ENCODE assay signal across 9 cellular contexts in the genomic region with DNA sequence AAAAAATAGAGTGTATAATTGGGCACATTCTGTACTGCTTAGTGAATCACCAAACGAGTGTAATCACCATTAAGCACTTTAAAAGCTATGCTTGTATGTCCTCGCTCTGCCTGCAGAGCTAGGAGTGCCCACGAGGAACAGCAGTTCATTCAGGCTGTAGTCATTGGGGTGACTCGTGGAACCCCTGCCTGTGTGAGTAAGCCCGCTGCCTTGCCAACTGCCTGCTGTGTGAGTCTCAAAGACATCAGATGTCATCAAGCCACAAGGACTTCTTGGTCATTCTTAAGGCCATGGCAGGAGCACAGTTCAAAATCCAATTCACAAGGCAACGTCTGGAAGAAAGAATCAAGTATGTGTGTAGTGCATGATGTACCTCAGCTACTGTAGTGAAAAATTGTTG.
DNase-seq lines count a peak whose midpoint lies in the region; ATAC-seq and TF ChIP-seq lines count a peak whose summit lies in the region.
"Had no signal": no experiment of that assay in that cellular context is flagged by ENCODE, and none has a peak within 500 bp of the region (broad histone marks: within the 10 kb centered on the region; RNA-seq: fewer than 3 reads in every experiment).

No MANE protein-coding gene starts in this region.

- intact Hi-C loops in posterior vena cava (cut with DNase I), result no loop called here

- no peak for ATAC-seq in HG02571 (IDR thresholded peaks at IDR 0.05; ENCODE audit: unreplicated experiment)
- ATAC-seq in GM19035 (IDR thresholded peaks at IDR 0.05; ENCODE audit: unreplicated experiment), result no peak
- ATAC-seq in HG02884 (IDR thresholded peaks at IDR 0.05; ENCODE audit: unreplicated experiment), result no peak
- no peak for ATAC-seq in GM21447 (IDR thresholded peaks at IDR 0.05; ENCODE audit: unreplicated experiment)

- TF ChIP-seq CTCF in endodermal cell (conservative IDR thresholded peaks at IDR 0.05), result no peak

- H3K36me3 ChIP-seq in endodermal cell (ENCODE audit: control insufficient read depth, insufficient read depth, low read length), result no peaks in the 10 kb centered on the region
- H3K36me3 ChIP-seq: ovary had no signal

- H3K9me3 ChIP-seq in endodermal cell (ENCODE audit: control insufficient read depth, low read length), result no peaks in the 10 kb centered on the region
- H3K9me3 ChIP-seq: ovary had no signal

- H3K27me3 Mint-ChIP-seq in endodermal cell (ENCODE audit: insufficient read depth), result no peaks in the 10 kb centered on the region

- H3K4me1 Mint-ChIP-seq in endodermal cell, result peaks cover 10% of the 10 kb centered on the region

- no peak overlapping the region for H3K27ac Mint-ChIP-seq in endodermal cell

- no peaks in the 10 kb centered on the region for H3K36me3 Mint-ChIP-seq in endodermal cell (ENCODE audit: low read depth)

- DNase-seq in Caki2 (ENCODE audit: low read depth), result peak; percentile 18
- peak; percentile 82 for DNase-seq in M059J (ENCODE audit: low read depth)
- DNase-seq in endodermal cell, result peak; percentile 47
- DNase-seq in posterior vena cava (ENCODE audit: low spot score), result peak; percentile 85
- DNase-seq: ovary had no signal

- no peak overlapping the region for H3K9ac ChIP-seq in endodermal cell (ENCODE audit: extremely low read depth, low read length, poor library complexity, severe bottlenecking)

- no peaks in the 10 kb centered on the region for H3K9me3 Mint-ChIP-seq in endodermal cell

- H3K27me3 ChIP-seq in endodermal cell (ENCODE audit: control insufficient read depth, insufficient read depth, low read length, poor library complexity, severe bottlenecking), result no peaks in the 10 kb centered on the region
- H3K27me3 ChIP-seq: ovary had no signal

- peaks cover 3% of the 10 kb centered on the region for H3K4me1 ChIP-seq in endodermal cell (ENCODE audit: control insufficient read depth, insufficient read depth, low read length)

- H3K4me3 Mint-ChIP-seq in endodermal cell, result no peak overlapping the region

- no peak overlapping the region for H3K27ac ChIP-seq in endodermal cell (ENCODE audit: low read depth, low read length)
- H3K27ac ChIP-seq: ovary had no signal

- WGBS in endodermal cell (ENCODE audit: insufficient coverage in 1 of 2, insufficient read length in 1 of 2), 2 experiments, result 85 to 90% methylated on average over 5 to 6 of the region's 6 CpGs

- H3K4me3 ChIP-seq in endodermal cell (ENCODE audit: low read length), result no peak overlapping the region
- H3K4me3 ChIP-seq: ovary had no signal

- in situ Hi-C loops in Caki2 (cut with HindIII; ENCODE audit: low pct_unique_long_range_greater_than_20kb, low sequenced_read_pairs), result no loop called here

Comparison
In these comparisons a context has a peak if more than half of its experiments do, and no peak if none do; other contexts are left out.
1. DNase-seq: peak in every context shown above with its lines; median percentile 85 in posterior vena cava; 82 in M059J; 47 in endodermal cell; 18 in Caki2.